Comparison of ENCODE assay signal across 23 cellular contexts in genomic region chr12:124361996-124362395, GRCh38.
DNase-seq lines count a peak whose midpoint lies in the region; ATAC-seq and TF ChIP-seq lines count a peak whose summit lies in the region.
"Had no signal": no experiment of that assay in that cellular context is flagged by ENCODE, and none has a peak within 500 bp of the region (broad histone marks: within the 10 kb centered on the region; RNA-seq: fewer than 3 reads in every experiment).

No MANE protein-coding gene starts in this region.

- POLR2A ChIA-PET in activated CD4-positive, alpha-beta T cell treated with anti-CD3 and anti-CD28 coated beads, Interleukin-2, amount 10 ng/mL, durations not matched to agents 7 days and 5 days (lab: Charles Lee): no interaction called here
- POLR2A ChIA-PET in CD8-positive, alpha-beta T cell (lab: Charles Lee): no interaction called here

- H3K4me1 Mint-ChIP-seq in activated CD4-positive, alpha-beta T cell treated with anti-CD3 and anti-CD28 coated beads, Interleukin-2, amount 10 ng/mL, durations not matched to agents 7 days and 5 days: no peaks in the 10 kb centered on the region
- no peaks in the 10 kb centered on the region for H3K4me1 Mint-ChIP-seq in CD8-positive, alpha-beta T cell (ENCODE audit: low read depth)
- H3K4me1 Mint-ChIP-seq in activated T-cell treated with anti-CD3 and anti-CD28 coated beads, Interleukin-2, amount 50 U/mL, for 4 hours (ENCODE audit: low read depth): no peaks in the 10 kb centered on the region

- H3K27ac ChIP-seq in Peyer's patch (peak overlapping the region in 3 of 4 donors; percentile 69 to 91 (median 73)), mesenchymal stem cell (ENCODE audit: low read length, poor library complexity, severe bottlenecking) (no peak overlapping the region)
- H3K27ac ChIP-seq in CD8-positive, alpha-beta T cell (ENCODE audit: low read depth, low read length): no peak overlapping the region
- H3K27ac ChIP-seq: 22Rv1, SJSA1 had no signal

- H4K8ac ChIP-seq in mesenchymal stem cell (ENCODE audit: low read length): no peak overlapping the region

- H3K4me3 ChIP-seq in Peyer's patch (no peak overlapping the region), mesenchymal stem cell (ENCODE audit: insufficient read depth in 1 of 2, low read depth in 1 of 2, low read length in 2 of 2) (no peak overlapping the region)
- H3K4me3 ChIP-seq in CD8-positive, alpha-beta T cell (ENCODE audit: low read depth, low read length): no peak overlapping the region
- H3K4me3 ChIP-seq: BLaER1 treated with 17β-estradiol and CSF1 and Interleukin-3, amounts not matched to agents 10 nM and 100 nM; PC-9; SJSA1 had no signal

- no peak for TF ChIP-seq CTCF in Peyer's patch (IDR thresholded peaks at IDR 0.05)
- no peak for TF ChIP-seq CTCF in CD8-positive, alpha-beta T cell (IDR thresholded peaks at IDR 0.05)

- no peak overlapping the region for H3K18ac ChIP-seq in mesenchymal stem cell (ENCODE audit: low read depth in 1 of 2, low read length in 2 of 2)

- no peak for DNase-seq in activated CD4-positive, alpha-beta T cell treated with anti-CD3 and anti-CD28 coated beads, Interleukin-2, amount 10 ng/mL, durations not matched to agents 7 days and 5 days
- no peak for DNase-seq in activated CD4-positive, alpha-beta T cell treated with anti-CD3 and anti-CD28 coated beads for 48 hours
- DNase-seq in Peyer's patch (no peak), mesenchymal stem cell (no peak), HuH-7.5 (ENCODE audit: low spot score) (no peak)
- DNase-seq in CD8-positive, alpha-beta T cell: no peak
- no peak for DNase-seq in activated T-cell treated with anti-CD3 and anti-CD28 coated beads, Interleukin-2, amount 50 U/mL, for 4 hours
- DNase-seq: ACHN, DMS53, EL, GF-D8, KBM-7, NCI-H1105, NCI-H2029 treated with DMSO at 0.1 percent for 48 hours, NCI-H226, NCI-H510A treated with DMSO at 0.1 percent for 48 hours, NCI-H748 treated with DMSO at 0.1 percent for 48 hours, PC-9 had no signal

- WGBS in mesenchymal stem cell: 94% methylated on average over 15 of the region's 15 CpGs

- no peak overlapping the region for H3K14ac ChIP-seq in mesenchymal stem cell (ENCODE audit: low read length in 2 of 2)

- no peak for TF ChIP-seq POLR2A in Peyer's patch (IDR thresholded peaks at IDR 0.05)

- H2AK5ac ChIP-seq in mesenchymal stem cell (ENCODE audit: low read length, severe bottlenecking): no peak overlapping the region

- no peaks in the 10 kb centered on the region for H3K27me3 Mint-ChIP-seq in activated CD4-positive, alpha-beta T cell treated with anti-CD3 and anti-CD28 coated beads, Interleukin-2, amount 10 ng/mL, durations not matched to agents 7 days and 5 days
- H3K27me3 Mint-ChIP-seq in CD8-positive, alpha-beta T cell (ENCODE audit: low read depth): no peaks in the 10 kb centered on the region
- no peaks in the 10 kb centered on the region for H3K27me3 Mint-ChIP-seq in activated T-cell treated with anti-CD3 and anti-CD28 coated beads, Interleukin-2, amount 50 U/mL, for 4 hours (ENCODE audit: low read depth)

- H3K9me3 Mint-ChIP-seq in activated CD4-positive, alpha-beta T cell treated with anti-CD3 and anti-CD28 coated beads, Interleukin-2, amount 10 ng/mL, durations not matched to agents 7 days and 5 days: no peaks in the 10 kb centered on the region
- H3K9me3 Mint-ChIP-seq in CD8-positive, alpha-beta T cell: no peaks in the 10 kb centered on the region
- H3K9me3 Mint-ChIP-seq in activated T-cell treated with anti-CD3 and anti-CD28 coated beads, Interleukin-2, amount 50 U/mL, for 4 hours: no peaks in the 10 kb centered on the region

- no peak overlapping the region for H3K4me3 Mint-ChIP-seq in activated CD4-positive, alpha-beta T cell treated with anti-CD3 and anti-CD28 coated beads, Interleukin-2, amount 10 ng/mL, durations not matched to agents 7 days and 5 days
- H3K4me3 Mint-ChIP-seq in CD8-positive, alpha-beta T cell: no peak overlapping the region
- no peak overlapping the region for H3K4me3 Mint-ChIP-seq in activated T-cell treated with anti-CD3 and anti-CD28 coated beads, Interleukin-2, amount 50 U/mL, for 4 hours

- H2AFZ ChIP-seq in mesenchymal stem cell (ENCODE audit: low read depth, low read length): no peak overlapping the region
- H2AFZ ChIP-seq: PC-9 had no signal

- peak overlapping the region; percentile 25 for H3K27ac Mint-ChIP-seq in activated CD4-positive, alpha-beta T cell treated with anti-CD3 and anti-CD28 coated beads, Interleukin-2, amount 10 ng/mL, durations not matched to agents 7 days and 5 days
- H3K27ac Mint-ChIP-seq in CD8-positive, alpha-beta T cell: no peak overlapping the region

- H2BK15ac ChIP-seq in mesenchymal stem cell (ENCODE audit: low read depth, poor library complexity, severe bottlenecking): no peak overlapping the region

- peaks cover 19% of the 10 kb centered on the region for H3K36me3 Mint-ChIP-seq in activated CD4-positive, alpha-beta T cell treated with anti-CD3 and anti-CD28 coated beads, Interleukin-2, amount 10 ng/mL, durations not matched to agents 7 days and 5 days (ENCODE audit: low read depth)
- peaks cover 58% of the 10 kb centered on the region for H3K36me3 Mint-ChIP-seq in CD8-positive, alpha-beta T cell
- H3K36me3 Mint-ChIP-seq in activated T-cell treated with anti-CD3 and anti-CD28 coated beads, Interleukin-2, amount 50 U/mL, for 4 hours (ENCODE audit: insufficient read depth): peaks cover 9% of the 10 kb centered on the region

- CTCF ChIA-PET in activated CD4-positive, alpha-beta T cell treated with anti-CD3 and anti-CD28 coated beads, Interleukin-2, amount 10 ng/mL, durations not matched to agents 7 days and 5 days (lab: Charles Lee): no interaction called here
- CTCF ChIA-PET in CD8-positive, alpha-beta T cell (lab: Charles Lee): interaction anchor here (0.7 to 2.1 kb wide), 3 partner anchors 9 to 52 kb away, joined by 3 to 4 read pairs (median 3); no protein-coding TSS in a partner anchor

- H3K23ac ChIP-seq in mesenchymal stem cell (ENCODE audit: low read length in 2 of 2): no peak overlapping the region

- peaks cover 0 to 49% (median 0%) of the 10 kb centered on the region in 3 donors for H3K36me3 ChIP-seq in Peyer's patch
- peaks cover 39 to 98% of the 10 kb centered on the region in 2 experiments for H3K36me3 ChIP-seq in mesenchymal stem cell (ENCODE audit: control insufficient read depth in 1 of 2, insufficient read depth in 2 of 2, low read depth in 1 of 2, low read length in 2 of 2)
- H3K36me3 ChIP-seq in CD8-positive, alpha-beta T cell (ENCODE audit: insufficient read depth, low read length): no peaks in the 10 kb centered on the region

- no peak overlapping the region for H2BK12ac ChIP-seq in mesenchymal stem cell (ENCODE audit: low read length in 2 of 2)

- H3K79me1 ChIP-seq in mesenchymal stem cell (replicated peaks; ENCODE audit: low read length, poor library complexity, severe bottlenecking): peaks cover 3% of the 10 kb centered on the region

- intact Hi-C loops in CD8-positive, alpha-beta T cell (cut with DNase I, micrococcal nuclease): no loop called here

- no peak for ATAC-seq in CD8-positive, alpha-beta T cell
- no peak for ATAC-seq in GM18868 (IDR thresholded peaks at IDR 0.05; ENCODE audit: unreplicated experiment)
- ATAC-seq in activated T-cell treated with anti-CD3 and anti-CD28 coated beads, Interleukin-2, amount 50 U/mL, for 4 hours: no peak
- ATAC-seq: HCT116 had no signal

- no peak overlapping the region for H2BK120ac ChIP-seq in mesenchymal stem cell (ENCODE audit: low read depth, low read length)

- no peak overlapping the region for H3K4ac ChIP-seq in mesenchymal stem cell (ENCODE audit: low read depth in 1 of 2, low read length in 2 of 2)

- H4K91ac ChIP-seq in mesenchymal stem cell (ENCODE audit: low read length): peak overlapping the region; percentile 14

- H3K9ac ChIP-seq in mesenchymal stem cell (ENCODE audit: low read length): no peak overlapping the region

- no peak overlapping the region for H2BK5ac ChIP-seq in mesenchymal stem cell (ENCODE audit: low read depth, low read length, poor library complexity, severe bottlenecking)

- H3K4me2 ChIP-seq in mesenchymal stem cell (ENCODE audit: low read length, poor library complexity, severe bottlenecking): no peak overlapping the region
- H3K4me2 ChIP-seq: PC-9 had no signal

- H3K4me1 ChIP-seq in Peyer's patch (peaks cover 0 to 34% (median 13%) of the 10 kb centered on the region in 4 donors), mesenchymal stem cell (ENCODE audit: control insufficient read depth, insufficient read depth, low read depth, low read length) (peaks cover 34% of the 10 kb centered on the region)
- H3K4me1 ChIP-seq in CD8-positive, alpha-beta T cell (ENCODE audit: insufficient read depth, low read length): no peaks in the 10 kb centered on the region
- H3K4me1 ChIP-seq: SJSA1 had no signal

- no peaks in the 10 kb centered on the region for H3K27me3 ChIP-seq in Peyer's patch
- H3K27me3 ChIP-seq in mesenchymal stem cell (ENCODE audit: control insufficient read depth in 1 of 2, insufficient read depth in 1 of 2, low read length in 2 of 2): no peaks in the 10 kb centered on the region
- H3K27me3 ChIP-seq in CD8-positive, alpha-beta T cell (ENCODE audit: insufficient read depth, low read length): no peaks in the 10 kb centered on the region
- H3K27me3 ChIP-seq: BLaER1 treated with 17β-estradiol and CSF1 and Interleukin-3, amounts not matched to agents 10 nM and 100 nM; SJSA1 had no signal

- H3K9me3 ChIP-seq in Peyer's patch (no peaks in the 10 kb centered on the region), mesenchymal stem cell (ENCODE audit: control insufficient read depth, low read length) (no peaks in the 10 kb centered on the region)
- H3K9me3 ChIP-seq in CD8-positive, alpha-beta T cell (ENCODE audit: low read length): no peaks in the 10 kb centered on the region
- H3K9me3 ChIP-seq: BLaER1 treated with 17β-estradiol and CSF1 and Interleukin-3, amounts not matched to agents 10 nM and 100 nM; SJSA1 had no signal

Comparison
In these comparisons a context has a peak if more than half of its experiments do, and no peak if none do; other contexts are left out.
1. H3K27ac ChIP-seq: peak in Peyer's patch (3 of 4); none in mesenchymal stem cell (single experiment) and CD8-positive, alpha-beta T cell (single experiment).